In genomic region chr5:655406-655805, GRCh38 we compare ENCODE assay signal across 20 cellular contexts. TPM values are rescaled to one million over a fixed set of nuclear protein-coding genes. Genes with fewer than 3 reads are reported as not detected.
DNase-seq lines count a peak whose midpoint lies in the region; ATAC-seq, FAIRE-seq and TF ChIP-seq lines count a peak whose summit lies in the region.
"Had no signal": no experiment of that assay in that cellular context is flagged by ENCODE, and none has a peak within 500 bp of the region (broad histone marks: within the 10 kb centered on the region; RNA-seq: fewer than 3 reads in every experiment).

No MANE protein-coding gene starts in this region.

- DNase-seq in NCI-H510A treated with DMSO at 0.1 percent for 48 hours (lab: John Stamatoyannopoulos, UW) (peak; percentile 75), NCI-H510A (lab: John Stamatoyannopoulos, UW) (no peak), CD14-positive monocyte (ENCODE audit: low spot score) (peak; percentile 5), kidney (peak; percentile 12), mucosa of gallbladder (ENCODE audit: low spot score) (peak; percentile 3), HUDEP-2 (lab: John Stamatoyannopoulos, UW; ENCODE audit: unreplicated experiment in 76 of 76) (no peak), Caco-2 (no peak)
- DNase-seq: AML-193; Calu3; CD4-positive, alpha-beta memory T cell; DND-41; EL; HCEC 1CT had no signal

- no TSS peak for BruUV-seq in Caco-2 (replicated peaks; lab: Mats Ljungman, UMichigan)

- intact Hi-C loops in CD14-positive monocyte (cut with micrococcal nuclease), result no loop called here
- intact Hi-C loops in kidney (cut with DNase I), result no loop called here
- intact Hi-C loops in Caco-2 (cut with micrococcal nuclease; ENCODE audit: unreplicated experiment), result no loop called here

- POLR2A ChIA-PET in Caco-2 (lab: Charles Lee), result no interaction called here

- TF ChIP-seq CTCF in CD14-positive monocyte (IDR thresholded peaks at IDR 0.05) (no peak), kidney (IDR thresholded peaks at IDR 0.05; ENCODE audit: borderline replicate concordance, extremely low read depth, insufficient read depth) (no peak), Caco-2 (IDR thresholded peaks at IDR 0.05; ENCODE audit: insufficient read depth in 1 of 2, low read depth in 1 of 2, low read length in 1 of 2, severe bottlenecking in 1 of 2, unreplicated experiment in 1 of 2) (no peak)

- no peak for FAIRE-seq in kidney (lab: Jason Lieb, UNC)
- FAIRE-seq: A549, GM12878, H54 had no signal

- H3K27ac ChIP-seq in kidney (ENCODE audit: low read depth in 2 of 2, low read length in 2 of 2), result no peak overlapping the region
- H3K27ac ChIP-seq: 22Rv1, A549, C4-2B had no signal

- H3K4me1 Mint-ChIP-seq in CD14-positive monocyte, result no peaks in the 10 kb centered on the region
- H3K4me1 Mint-ChIP-seq in Caco-2 (ENCODE audit: low read depth, unreplicated experiment), result no peaks in the 10 kb centered on the region
- H3K4me1 Mint-ChIP-seq: GM23338 had no signal

- H3K27me3 Mint-ChIP-seq in CD14-positive monocyte (ENCODE audit: low read depth in 3 of 3) (no peaks in the 10 kb centered on the region), Caco-2 (ENCODE audit: insufficient read depth, unreplicated experiment) (no peaks in the 10 kb centered on the region)
- H3K27me3 Mint-ChIP-seq: CD4-positive, alpha-beta memory T cell had no signal

- H3K9me3 Mint-ChIP-seq in CD14-positive monocyte (peaks cover 0 to 11% (median 4%) of the 10 kb centered on the region in 7 donors), Caco-2 (ENCODE audit: unreplicated experiment) (no peaks in the 10 kb centered on the region)
- H3K9me3 Mint-ChIP-seq: CD4-positive, alpha-beta memory T cell had no signal

- no peak overlapping the region for H3K27ac Mint-ChIP-seq in CD14-positive monocyte
- H3K27ac Mint-ChIP-seq in Caco-2 (ENCODE audit: unreplicated experiment), result no peak overlapping the region
- H3K27ac Mint-ChIP-seq: GM23338 had no signal

- H3K4me3 Mint-ChIP-seq in CD14-positive monocyte (no peak overlapping the region), Caco-2 (ENCODE audit: unreplicated experiment) (no peak overlapping the region)
- H3K4me3 Mint-ChIP-seq: CD4-positive, alpha-beta memory T cell; GM23338 had no signal

- H3K36me3 Mint-ChIP-seq in CD14-positive monocyte (peaks cover 44 to 57% of the 10 kb centered on the region in 2 donors), Caco-2 (ENCODE audit: insufficient read depth, unreplicated experiment) (peaks cover 48% of the 10 kb centered on the region)

- CTCF ChIA-PET in Caco-2 (lab: Charles Lee), result interaction anchor here (1.2 kb wide), 1 partner anchor 208 kb away, joined by 5 read pairs; no protein-coding TSS in a partner anchor

- no peak overlapping the region for H3K4me3 ChIP-seq in kidney (ENCODE audit: low read length in 2 of 2)
- no peak overlapping the region for H3K4me3 ChIP-seq in Caco-2 (ENCODE audit: low read depth, low read length)
- H3K4me3 ChIP-seq: A549, GM12878, GM23338 had no signal

- peaks cover 0 to 4% of the 10 kb centered on the region in 2 donors for H3K36me3 ChIP-seq in kidney (ENCODE audit: control insufficient read depth in 1 of 2, insufficient read depth in 2 of 2, low read length in 2 of 2)
- peaks cover 11% of the 10 kb centered on the region for H3K36me3 ChIP-seq in Caco-2 (ENCODE audit: control insufficient read depth, insufficient read depth, low read length)

- no peaks in the 10 kb centered on the region for H3K27me3 ChIP-seq in Caco-2 (replicated peaks; ENCODE audit: control insufficient read depth, insufficient read depth, low read length)

- H3K4me1 ChIP-seq in kidney (ENCODE audit: control insufficient read depth in 1 of 2, insufficient read depth in 1 of 2, low read depth in 1 of 2, low read length in 2 of 2) (no peaks in the 10 kb centered on the region), Caco-2 (no peaks in the 10 kb centered on the region)
- H3K4me1 ChIP-seq: A549 had no signal

- no peak overlapping the region for H3K9ac ChIP-seq in kidney (ENCODE audit: low read length in 2 of 2)

- no peaks in the 10 kb centered on the region for H3K9me3 ChIP-seq in kidney (ENCODE audit: control insufficient read depth in 1 of 2, low read length in 2 of 2)
- no peaks in the 10 kb centered on the region for H3K9me3 ChIP-seq in Caco-2

- ATAC-seq in HG02759 (IDR thresholded peaks at IDR 0.05; ENCODE audit: unreplicated experiment), result no peak
- ATAC-seq: A549, GM12878, GM23338 had no signal

RNA-seq across cellular contexts. Expression of gene TPPP, which starts 37.7 kb away (rescaled TPM):
- polyA plus RNA-seq in CD14-positive monocyte, result under 1 TPM; 0.02 to 0.06 TPM
- 6.9 TPM for total RNA-seq in kidney
- 5.8 TPM for polyA plus RNA-seq in kidney (ENCODE audit: insufficient read depth, low read depth, low replicate concordance)
- 9.9 TPM for total RNA-seq in mucosa of gallbladder
- total RNA-seq in Caco-2 (2022), result 0.18 and 0.28 TPM in 2 replicates

RNA-seq across cellular contexts. Expression of gene CEP72, which starts 43.3 kb away (rescaled TPM):
- polyA plus RNA-seq in CD14-positive monocyte (under 1 TPM; 0.13 to 0.24 TPM), kidney (ENCODE audit: insufficient read depth, low read depth, low replicate concordance) (1.1 TPM)
- total RNA-seq in kidney (7.8 TPM), mucosa of gallbladder (26.7 TPM), Caco-2 (2022) (36.6 and 38.7 TPM in 2 replicates)

Comparison
In these comparisons a context has a peak if more than half of its experiments do, and no peak if none do; other contexts are left out.
1. DNase-seq: peak in NCI-H510A treated with DMSO at 0.1 percent for 48 hours (single experiment), CD14-positive monocyte (single experiment), kidney (single experiment) and mucosa of gallbladder (single experiment); none in NCI-H510A (single experiment), HUDEP-2 (0 of 76) and Caco-2 (0 of 2).